Comparison of ENCODE assay signal across 8 cellular contexts in genomic region chr7:134943785-134944400, GRCh38. TPM values are rescaled to one million over a fixed set of nuclear protein-coding genes. Genes with fewer than 3 reads are reported as not detected.
DNase-seq lines count a peak whose midpoint lies in the region; ATAC-seq and TF ChIP-seq lines count a peak whose summit lies in the region.

No MANE protein-coding gene starts in this region.

- intact Hi-C loops in CD14-positive monocyte (cut with micrococcal nuclease): loop anchor here in 1 of 2 donors (10.0 kb wide), 1 partner anchor 509 kb away; no protein-coding TSS in a partner anchor

- peaks cover 76% of the 10 kb centered on the region for H3K4me1 Mint-ChIP-seq in HFFc6 (ENCODE audit: low read depth)
- peaks cover 4% of the 10 kb centered on the region for H3K4me1 Mint-ChIP-seq in CD14-positive monocyte

- no peak overlapping the region for H3K4me3 ChIP-seq in fibroblast of the aortic adventitia (ENCODE audit: low read depth, low read length)

- H3K27ac Mint-ChIP-seq in HFFc6: peak overlapping the region; percentile 38
- no peak overlapping the region for H3K27ac Mint-ChIP-seq in CD14-positive monocyte

- DNase-seq in DMS79 treated with DMSO at 0.1 percent for 48 hours (lab: John Stamatoyannopoulos, UW) (peak; percentile 3), DMS79 (lab: John Stamatoyannopoulos, UW) (no peak), HFFc6 (no peak), NCI-H82 (lab: John Stamatoyannopoulos, UW) (peak; percentile 67), fibroblast of the aortic adventitia (ENCODE audit: low read depth) (peak; percentile 48), CD14-positive monocyte (ENCODE audit: low spot score) (no peak), nucleus accumbens (lab: John Stamatoyannopoulos, UW) (no peak)

- H3K4me3 Mint-ChIP-seq in HFFc6 (peak overlapping the region; percentile 45), CD14-positive monocyte (no peak overlapping the region)

- H3K36me3 Mint-ChIP-seq in HFFc6 (ENCODE audit: low read depth): peaks cover 80% of the 10 kb centered on the region
- no peaks in the 10 kb centered on the region for H3K36me3 Mint-ChIP-seq in CD14-positive monocyte

- no peak for ATAC-seq in GM18498 (IDR thresholded peaks at IDR 0.05; ENCODE audit: unreplicated experiment)

- H3K27me3 Mint-ChIP-seq in HFFc6 (ENCODE audit: insufficient read depth) (peaks cover 47% of the 10 kb centered on the region), CD14-positive monocyte (ENCODE audit: low read depth in 3 of 3) (peaks cover 0 to 2% (median 1%) of the 10 kb centered on the region in 3 donors)

- peaks cover 32% of the 10 kb centered on the region; the same call in 1 of the 2 replicates for H3K9me3 Mint-ChIP-seq in HFFc6
- H3K9me3 Mint-ChIP-seq in CD14-positive monocyte: peaks cover 0 to 2% (median 0%) of the 10 kb centered on the region in 7 donors

- TF ChIP-seq CTCF in HFFc6 (IDR thresholded peaks at IDR 0.05) (peak; percentile 43; the same call in 1 of the 2 replicates), fibroblast of the aortic adventitia (IDR thresholded peaks at IDR 0.05; ENCODE audit: insufficient read depth, low read length) (no peak), CD14-positive monocyte (IDR thresholded peaks at IDR 0.05) (no peak)

RNA-seq across cellular contexts. Expression of gene AGBL3, which starts 42.4 kb away (rescaled TPM):
- under 1 TPM; 0.38 to 0.76 (median 0.68) TPM for total RNA-seq in HFFc6 (2021; fragmentation: NEBNext Ultra II Directional; extraction: Animal tissue kit (Norgen Biotek cat#: 25700))
- total RNA-seq in fibroblast of the aortic adventitia (ENCODE audit: low replicate concordance): 0.41 and 2.9 TPM in 2 replicates
- under 1 TPM; 0.12 to 0.20 TPM for polyA plus RNA-seq in CD14-positive monocyte

Comparison
In these comparisons a context has a peak if more than half of its experiments do, and no peak if none do; other contexts are left out.
1. DNase-seq: peak in DMS79 treated with DMSO at 0.1 percent for 48 hours (single experiment), NCI-H82 (single experiment) and fibroblast of the aortic adventitia (single experiment); none in DMS79 (single experiment), HFFc6 (single experiment), CD14-positive monocyte (single experiment) and nucleus accumbens (0 of 56).